In the genomic region with DNA sequence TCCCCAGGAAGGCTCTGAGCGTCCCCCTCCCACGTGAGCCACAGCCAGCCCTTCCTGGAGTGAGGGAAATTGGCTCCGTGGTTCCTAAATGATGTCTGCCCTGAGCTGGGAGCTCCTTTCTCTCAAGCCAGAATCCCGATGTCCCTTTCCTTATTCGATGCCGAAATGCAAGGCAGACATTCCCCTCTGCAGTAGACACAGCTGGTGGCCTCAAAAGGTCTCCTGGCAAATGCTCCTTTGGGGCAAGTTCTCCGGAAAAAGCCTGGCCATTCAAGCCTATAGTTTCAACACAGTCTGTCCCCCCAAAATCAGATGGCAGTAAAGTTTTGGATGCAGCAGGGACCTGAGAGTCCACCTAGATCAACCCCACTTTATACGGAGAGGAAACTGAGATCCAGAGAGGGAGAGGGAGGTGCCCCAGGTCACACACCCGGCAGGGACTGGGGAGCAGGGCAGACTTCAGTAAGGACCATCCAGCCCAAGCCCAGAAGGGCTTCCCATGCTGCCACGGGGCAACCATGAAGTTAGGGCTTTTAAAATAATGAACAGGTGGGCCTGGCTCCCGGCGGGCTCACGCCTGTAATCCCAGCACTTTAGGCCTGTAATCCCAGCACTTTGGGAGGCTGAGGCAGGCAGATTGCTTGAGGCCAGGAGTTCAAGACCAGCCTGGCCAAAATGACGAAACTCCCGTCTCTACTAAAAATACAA, we compare ENCODE assay signal across 1 cellular context.
TF ChIP-seq lines count a peak whose summit lies in the region.

No MANE protein-coding gene starts in this region.

TF ChIP-seq in GM12878, 131 proteins besides CTCF, POLR2A, EP300 and RAD21 (continued from another document):
- TF ChIP-seq, protein P1, sequence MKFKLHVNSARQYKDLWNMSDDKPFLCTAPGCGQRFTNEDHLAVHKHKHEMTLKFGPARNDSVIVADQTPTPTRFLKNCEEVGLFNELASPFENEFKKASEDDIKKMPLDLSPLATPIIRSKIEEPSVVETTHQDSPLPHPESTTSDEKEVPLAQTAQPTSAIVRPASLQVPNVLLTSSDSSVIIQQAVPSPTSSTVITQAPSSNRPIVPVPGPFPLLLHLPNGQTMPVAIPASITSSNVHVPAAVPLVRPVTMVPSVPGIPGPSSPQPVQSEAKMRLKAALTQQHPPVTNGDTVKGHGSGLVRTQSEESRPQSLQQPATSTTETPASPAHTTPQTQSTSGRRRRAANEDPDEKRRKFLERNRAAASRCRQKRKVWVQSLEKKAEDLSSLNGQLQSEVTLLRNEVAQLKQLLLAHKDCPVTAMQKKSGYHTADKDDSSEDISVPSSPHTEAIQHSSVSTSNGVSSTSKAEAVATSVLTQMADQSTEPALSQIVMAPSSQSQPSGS (IDR thresholded peaks at IDR 0.05; ENCODE audit: low read length): no peak
- TF ChIP-seq NR2C2 (IDR thresholded peaks at IDR 0.05; ENCODE audit: borderline replicate concordance, control insufficient read depth, insufficient read length, low read depth): no peak
- no peak for TF ChIP-seq CBX3 (IDR thresholded peaks at IDR 0.05; ENCODE audit: borderline replicate concordance, low read depth)
- TF ChIP-seq ZNF207 (IDR thresholded peaks at IDR 0.05; ENCODE audit: borderline replicate concordance): no peak
- no peak for TF ChIP-seq STAT3 (IDR thresholded peaks at IDR 0.05; ENCODE audit: low read depth, low read length)
- TF ChIP-seq, protein P2, sequence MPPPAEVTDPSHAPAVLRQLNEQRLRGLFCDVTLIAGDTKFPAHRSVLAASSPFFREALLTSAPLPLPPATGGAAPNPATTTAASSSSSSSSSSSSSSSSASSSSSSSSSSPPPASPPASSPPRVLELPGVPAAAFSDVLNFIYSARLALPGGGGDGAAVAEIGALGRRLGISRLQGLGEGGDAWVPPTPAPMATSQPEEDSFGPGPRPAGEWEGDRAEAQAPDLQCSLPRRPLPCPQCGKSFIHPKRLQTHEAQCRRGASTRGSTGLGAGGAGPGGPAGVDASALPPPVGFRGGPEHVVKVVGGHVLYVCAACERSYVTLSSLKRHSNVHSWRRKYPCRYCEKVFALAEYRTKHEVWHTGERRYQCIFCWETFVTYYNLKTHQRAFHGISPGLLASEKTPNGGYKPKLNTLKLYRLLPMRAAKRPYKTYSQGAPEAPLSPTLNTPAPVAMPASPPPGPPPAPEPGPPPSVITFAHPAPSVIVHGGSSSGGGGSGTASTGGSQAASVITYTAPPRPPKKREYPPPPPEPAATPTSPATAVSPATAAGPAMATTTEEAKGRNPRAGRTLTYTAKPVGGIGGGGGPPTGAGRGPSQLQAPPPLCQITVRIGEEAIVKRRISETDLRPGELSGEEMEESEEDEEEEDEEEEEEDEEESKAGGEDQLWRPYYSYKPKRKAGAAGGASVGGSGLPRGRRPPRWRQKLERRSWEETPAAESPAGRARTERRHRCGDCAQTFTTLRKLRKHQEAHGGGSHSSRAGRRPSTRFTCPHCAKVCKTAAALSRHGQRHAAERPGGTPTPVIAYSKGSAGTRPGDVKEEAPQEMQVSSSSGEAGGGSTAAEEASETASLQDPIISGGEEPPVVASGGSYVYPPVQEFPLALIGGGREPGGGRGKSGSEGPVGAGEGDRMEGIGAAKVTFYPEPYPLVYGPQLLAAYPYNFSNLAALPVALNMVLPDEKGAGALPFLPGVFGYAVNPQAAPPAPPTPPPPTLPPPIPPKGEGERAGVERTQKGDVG (CRISPR knock-in tag; IDR thresholded peaks at IDR 0.05): no peak
